ENCODE assay signal across 24 cellular contexts in the genomic region with DNA sequence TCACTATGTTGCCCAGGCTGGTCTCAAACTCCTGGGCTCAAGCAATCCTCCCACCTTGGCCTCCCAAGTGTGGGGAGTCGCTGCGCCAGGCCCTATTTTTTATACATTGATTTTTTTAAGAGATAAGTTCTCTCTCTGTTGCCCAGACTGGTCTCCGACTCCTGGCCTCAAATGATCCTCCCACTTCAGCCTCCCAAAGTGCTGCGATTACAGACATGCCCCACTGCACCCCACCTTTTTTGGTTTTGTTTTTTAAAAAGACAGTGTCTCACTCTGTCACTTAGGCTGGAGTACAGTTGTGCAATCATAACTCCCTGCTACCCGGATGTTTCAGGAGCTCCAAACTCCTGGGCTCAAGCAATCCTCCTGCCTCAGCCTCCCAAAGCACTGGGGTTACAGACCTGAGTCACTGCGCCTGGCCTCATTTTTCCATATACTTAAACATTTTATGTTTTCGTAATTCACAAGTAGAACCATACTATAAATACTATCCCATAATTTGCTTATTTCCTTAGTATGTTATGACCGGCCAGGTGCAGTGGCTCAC.
"Had no signal": no experiment of that assay in that cellular context is flagged by ENCODE, and none has a peak within 500 bp of the region (broad histone marks: within the 10 kb centered on the region; RNA-seq: fewer than 3 reads in every experiment).

No MANE protein-coding gene starts in this region.

- H3K4me3 Mint-ChIP-seq: memory B cell; natural killer cell; neural crest cell; stimulated activated effector memory CD8-positive, alpha-beta T cell treated with anti-CD3 and anti-CD28 coated beads, Interleukin-12 subunit alpha, Interleukin-12 subunit beta, amount 100 ng/mL, for 72 hours; type B pancreatic cell had no signal

- H3K36me3 Mint-ChIP-seq: natural killer cell had no signal

- H3K4me1 ChIP-seq: colonic mucosa had no signal

- H2AFZ ChIP-seq: hepatocyte had no signal

- H3K4me2 ChIP-seq: hepatocyte had no signal

- H3K27ac Mint-ChIP-seq: memory B cell; stimulated activated effector memory CD8-positive, alpha-beta T cell treated with anti-CD3 and anti-CD28 coated beads, Interleukin-12 subunit alpha, Interleukin-12 subunit beta, amount 100 ng/mL, for 72 hours; type B pancreatic cell had no signal

- H3K27ac ChIP-seq: colonic mucosa, esophagus muscularis mucosa, foreskin keratinocyte, gastroesophageal sphincter, heart left ventricle, hepatocyte, neutrophil, pancreas, stomach, thyroid gland had no signal

- ATAC-seq: foreskin keratinocyte; gastroesophageal sphincter; heart left ventricle; natural killer cell; pancreas; stimulated activated effector memory CD8-positive, alpha-beta T cell treated with anti-CD3 and anti-CD28 coated beads, Interleukin-12 subunit alpha, Interleukin-12 subunit beta, amount 100 ng/mL, for 72 hours had no signal

- DNase-seq: colonic mucosa; dermis blood vessel endothelial cell; effector memory CD4-positive, alpha-beta T cell; foreskin keratinocyte; heart left ventricle; kidney; natural killer cell; pancreas; retina; right lobe of liver; stimulated activated CD4-positive, alpha-beta T cell treated with anti-CD3 and anti-CD28 coated beads, Interleukin-1b, Interleukin-23, amount 100 ng/mL, for 48 hours; stimulated activated CD4-positive, alpha-beta T cell treated with anti-CD3 and anti-CD28 coated beads, Interleukin-4, amount 100 ng/mL, for 1 hour; stimulated activated naive CD4-positive, alpha-beta T cell treated with Interleukin-2 at 50 U/mL for 16 hours; stomach; thyroid gland had no signal

- H3K27me3 Mint-ChIP-seq: memory B cell, type B pancreatic cell had no signal

- H3K4me3 ChIP-seq: colonic mucosa, esophagus muscularis mucosa, gastroesophageal sphincter, heart left ventricle, hepatocyte, lung, pancreas, right lobe of liver, stomach, thyroid gland had no signal

- H3K9me3 ChIP-seq: colonic mucosa, esophagus muscularis mucosa, gastroesophageal sphincter, heart left ventricle, neutrophil, pancreas, right lobe of liver, stomach, thyroid gland had no signal

- H3K36me3 ChIP-seq: colonic mucosa, pancreas, thyroid gland had no signal

- H3K27me3 ChIP-seq: colonic mucosa, esophagus muscularis mucosa, foreskin keratinocyte, gastroesophageal sphincter, heart left ventricle, hepatocyte, neutrophil, pancreas, right lobe of liver, stomach, thyroid gland had no signal

- H3K9me3 Mint-ChIP-seq: memory B cell; natural killer cell; neural crest cell; stimulated activated effector memory CD8-positive, alpha-beta T cell treated with anti-CD3 and anti-CD28 coated beads, Interleukin-12 subunit alpha, Interleukin-12 subunit beta, amount 100 ng/mL, for 72 hours; type B pancreatic cell had no signal
